ENCODE assay signal across 1 cellular context in genomic region chr1:1407101-1407956, GRCh38.
TF ChIP-seq lines count a peak whose summit lies in the region.

MRPL20 (minus strand) TSS chr1:1407293; CDS start chr1:1407217, 76 bp downstream.

TF ChIP-seq in HepG2, 621 proteins besides CTCF, POLR2A, EP300 and RAD21 (continued from another document and continues in another):
- no peak for TF ChIP-seq TRIM22 (IDR thresholded peaks at IDR 0.05)
- no peak for TF ChIP-seq ZKSCAN8 (CRISPR knock-in tag; IDR thresholded peaks at IDR 0.05; ENCODE audit: borderline replicate concordance)
- peak; percentile 76 for TF ChIP-seq CREB1 (IDR thresholded peaks at IDR 0.05)
- no peak for TF ChIP-seq CREB1 (CRISPR knock-in tag; IDR thresholded peaks at IDR 0.05)
- no peak for TF ChIP-seq NFRKB (IDR thresholded peaks at IDR 0.05)
- TF ChIP-seq SNAI1 (CRISPR knock-in tag; IDR thresholded peaks at IDR 0.05; ENCODE audit: borderline replicate concordance): no peak
- TF ChIP-seq CENPT (CRISPR knock-in tag; IDR thresholded peaks at IDR 0.05; ENCODE audit: low read depth): peak; percentile 36; the same call in 1 of the 2 replicates
- peak; percentile 98 for TF ChIP-seq PHF20 (CRISPR knock-in tag; IDR thresholded peaks at IDR 0.05)
- TF ChIP-seq ZNF382 (CRISPR knock-in tag; IDR thresholded peaks at IDR 0.05; ENCODE audit: borderline replicate concordance): no peak
- peak; percentile 26; the same call in 1 of the 2 replicates for TF ChIP-seq ZBTB14 (CRISPR knock-in tag; IDR thresholded peaks at IDR 0.05)
- peak; percentile 38 for TF ChIP-seq STAG1 (CRISPR knock-in tag; IDR thresholded peaks at IDR 0.05)
- TF ChIP-seq ZBTB8A (CRISPR knock-in tag; IDR thresholded peaks at IDR 0.05; ENCODE audit: borderline replicate concordance, low read depth): no peak
- no peak for TF ChIP-seq REL (CRISPR knock-in tag; conservative IDR thresholded peaks at IDR 0.05)
- peak; percentile 82 for TF ChIP-seq ZNF160 (CRISPR knock-in tag; IDR thresholded peaks at IDR 0.05)
- TF ChIP-seq ZNF557 (CRISPR knock-in tag; IDR thresholded peaks at IDR 0.05): no peak; the same call in 1 of the 2 replicates
- TF ChIP-seq TRIM24 (CRISPR knock-in tag; IDR thresholded peaks at IDR 0.05): no peak
- 0 out of 2 replicates have a peak, but pooled peaks have one; percentile 65 for TF ChIP-seq ZNF589 (CRISPR knock-in tag; conservative IDR thresholded peaks at IDR 0.05)
- TF ChIP-seq GZF1 (CRISPR knock-in tag; IDR thresholded peaks at IDR 0.05): no peak
- TF ChIP-seq DNMT1 (CRISPR knock-in tag; IDR thresholded peaks at IDR 0.05): no peak
- TF ChIP-seq ZNF879 (CRISPR knock-in tag; IDR thresholded peaks at IDR 0.05): no peak
- no peak for TF ChIP-seq ZNF264 (CRISPR knock-in tag; IDR thresholded peaks at IDR 0.05)
- TF ChIP-seq MXD3 (CRISPR knock-in tag; IDR thresholded peaks at IDR 0.05): peak; percentile 89
- TF ChIP-seq KDM3A (CRISPR knock-in tag; IDR thresholded peaks at IDR 0.05; ENCODE audit: low read depth): peak; percentile 89
- TF ChIP-seq SRSF1 (optimal IDR thresholded peaks at IDR 0.05; ENCODE audit: low read depth, low read length): no peak
- TF ChIP-seq ZNF432 (CRISPR knock-in tag; IDR thresholded peaks at IDR 0.05; ENCODE audit: borderline replicate concordance): 0 out of 2 replicates have a peak, but pooled peaks have one; percentile 13
- peak; percentile 70 for TF ChIP-seq HINFP (CRISPR knock-in tag; IDR thresholded peaks at IDR 0.05; ENCODE audit: low read depth)
- TF ChIP-seq ZFP62 (CRISPR knock-in tag; IDR thresholded peaks at IDR 0.05): no peak
- TF ChIP-seq ZNF737 (CRISPR knock-in tag; IDR thresholded peaks at IDR 0.05; ENCODE audit: borderline replicate concordance): no peak
- no peak for TF ChIP-seq TEF (CRISPR knock-in tag; IDR thresholded peaks at IDR 0.05)
- TF ChIP-seq SP140L (CRISPR knock-in tag; IDR thresholded peaks at IDR 0.05; ENCODE audit: borderline replicate concordance): no peak; the same call in 1 of the 2 replicates
- TF ChIP-seq ZNF547 (CRISPR knock-in tag; IDR thresholded peaks at IDR 0.05): peak; percentile 85; the same call in 1 of the 2 replicates
- peak; percentile 84 for TF ChIP-seq TBL1XR1 (IDR thresholded peaks at IDR 0.05; ENCODE audit: borderline replicate concordance, low read length, partially characterized antibody)
- no peak; the same call in 1 of the 2 replicates for TF ChIP-seq ZNF142 (CRISPR knock-in tag; IDR thresholded peaks at IDR 0.05)
- peak; percentile 89; the same call in 1 of the 2 replicates for TF ChIP-seq MEIS1 (CRISPR knock-in tag; IDR thresholded peaks at IDR 0.05; ENCODE audit: borderline replicate concordance)
- peak; percentile 70; the same call in 1 of the 2 replicates for TF ChIP-seq TFDP2 (CRISPR knock-in tag; IDR thresholded peaks at IDR 0.05)
- no peak for TF ChIP-seq JUND (CRISPR knock-in tag; IDR thresholded peaks at IDR 0.05)
- peak; percentile 92 to 93 for TF ChIP-seq HMGXB4 (CRISPR knock-in tag; IDR thresholded peaks at IDR 0.05; ENCODE audit: borderline replicate concordance in 1 of 2, low read depth in 1 of 2)
- peak; percentile 90 for TF ChIP-seq SAFB2 (CRISPR knock-in tag; IDR thresholded peaks at IDR 0.05; ENCODE audit: borderline replicate concordance, low read depth)
- TF ChIP-seq ETV5 (CRISPR knock-in tag; IDR thresholded peaks at IDR 0.05; ENCODE audit: borderline replicate concordance): peak; percentile 90
- peak; percentile 81 for TF ChIP-seq ZNF747 (CRISPR knock-in tag; IDR thresholded peaks at IDR 0.05; ENCODE audit: borderline replicate concordance)
- TF ChIP-seq KMT2A (CRISPR knock-in tag; IDR thresholded peaks at IDR 0.05): peak; percentile 99
- TF ChIP-seq ZNF597 (CRISPR knock-in tag; IDR thresholded peaks at IDR 0.05): no peak
